In the genomic region with DNA sequence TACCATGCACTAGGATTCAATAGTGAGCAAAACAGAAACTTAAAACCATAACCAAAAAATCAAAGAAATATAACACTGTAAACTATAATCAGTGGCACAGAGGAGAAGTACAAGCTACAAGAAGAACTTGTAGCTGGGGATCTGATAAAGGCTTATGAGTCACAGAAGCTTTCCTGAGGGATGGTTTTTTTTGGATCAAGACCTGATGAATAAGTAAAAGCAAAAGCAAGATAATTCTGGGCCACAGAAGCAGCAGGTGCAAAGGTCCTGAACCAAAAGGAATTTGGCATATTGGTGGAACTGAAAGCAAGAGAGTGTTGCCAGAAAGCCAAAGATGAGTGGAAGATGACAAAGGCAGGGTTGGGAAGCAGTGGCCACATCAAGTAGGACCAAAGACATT, we compare ENCODE assay signal across 24 cellular contexts. TPM values are rescaled to one million over a fixed set of nuclear protein-coding genes. Genes with fewer than 3 reads are reported as not detected.
DNase-seq lines count a peak whose midpoint lies in the region; ATAC-seq, FAIRE-seq and TF ChIP-seq lines count a peak whose summit lies in the region.
"Had no signal": no experiment of that assay in that cellular context is flagged by ENCODE, and none has a peak within 500 bp of the region (broad histone marks: within the 10 kb centered on the region; RNA-seq: fewer than 3 reads in every experiment).

No MANE protein-coding gene starts in this region.

- no peaks in the 10 kb centered on the region for H4K20me1 ChIP-seq in endothelial cell of umbilical vein (replicated peaks; ENCODE audit: control insufficient read depth, extremely low read depth, insufficient read depth, low read length)
- no peaks in the 10 kb centered on the region for H4K20me1 ChIP-seq in MM.1S (ENCODE audit: insufficient read depth, low read length)

- no TSS peak for BruUV-seq in endothelial cell of umbilical vein (replicated peaks; lab: Mats Ljungman, UMichigan)

- H3K4me3 ChIP-seq in endothelial cell of umbilical vein (replicated peaks in 1 of 3; ENCODE audit: insufficient read depth in 1 of 3, low read depth in 1 of 3, low read length in 3 of 3) (peak overlapping the region in 1 of 3 experiments; percentile 26), mucosa of descending colon (no peak overlapping the region), MM.1S (ENCODE audit: low read length) (no peak overlapping the region)
- H3K4me3 ChIP-seq: cardiac muscle cell, dorsolateral prefrontal cortex, heart left ventricle, lower lobe of right lung, skin epidermis had no signal

- H3K9me3 ChIP-seq in endothelial cell of umbilical vein (replicated peaks; ENCODE audit: control insufficient read depth, insufficient read depth, low read length) (no peaks in the 10 kb centered on the region), mucosa of descending colon (no peaks in the 10 kb centered on the region), MM.1S (replicated peaks; ENCODE audit: insufficient read depth, low read length) (no peaks in the 10 kb centered on the region)
- H3K9me3 ChIP-seq: lower lobe of right lung had no signal

- peak; percentile 66 for FAIRE-seq in H54 (lab: Jason Lieb, UNC)
- FAIRE-seq in endothelial cell of umbilical vein (lab: Jason Lieb, UNC) = peak; percentile 96

- TF ChIP-seq POLR2A in H54 (IDR thresholded peaks at IDR 0.05; ENCODE audit: low read depth, low read length) = no peak
- TF ChIP-seq POLR2A in endothelial cell of umbilical vein (IDR thresholded peaks at IDR 0.05; ENCODE audit: low read depth, low read length) = no peak

- POLR2A ChIA-PET in endothelial cell of umbilical vein (lab: Charles Lee) = no interaction called here

- no peak for TF ChIP-seq CTCF in endothelial cell of umbilical vein (IDR thresholded peaks at IDR 0.05; ENCODE audit: extremely low read depth in 1 of 2, insufficient read depth in 1 of 2, low read depth in 1 of 2, low read length in 2 of 2)
- no peak for TF ChIP-seq CTCF in mucosa of descending colon (IDR thresholded peaks at IDR 0.05)
- no peak for TF ChIP-seq CTCF in MM.1S (IDR thresholded peaks at IDR 0.05; ENCODE audit: low read length)

- no peak for ATAC-seq in mucosa of descending colon
- ATAC-seq: activated CD8-positive, alpha-beta T cell treated with anti-CD3 and anti-CD28 coated beads, Interleukin-2, amount 10 ng/mL, durations not matched to agents 7 days and 5 days; activated T-cell treated with anti-CD3 and anti-CD28 coated beads, Interleukin-2, amount 50 U/mL, for 4 hours; heart left ventricle; lower lobe of right lung; naive thymus-derived CD4-positive, alpha-beta T cell; T-helper 17 cell had no signal

- H3K27me3 ChIP-seq in endothelial cell of umbilical vein (ENCODE audit: control insufficient read depth in 2 of 2, insufficient read depth in 2 of 2, low read length in 2 of 2) (peaks cover 23 to 41% of the 10 kb centered on the region in 2 experiments), MM.1S (replicated peaks; ENCODE audit: insufficient read depth, low read length) (no peaks in the 10 kb centered on the region)
- H3K27me3 ChIP-seq: cardiac muscle cell had no signal

- intact Hi-C loops in endothelial cell of umbilical vein (cut with micrococcal nuclease) (no loop called here), mucosa of descending colon (cut with DNase I, micrococcal nuclease) (no loop called here)

- no peaks in the 10 kb centered on the region for H3F3A ChIP-seq in MM.1S (ENCODE audit: insufficient read depth, low read length)

- no peak overlapping the region for H3K9ac ChIP-seq in endothelial cell of umbilical vein (replicated peaks; ENCODE audit: extremely low read depth, insufficient read depth, low read length)
- H3K9ac ChIP-seq in MM.1S (ENCODE audit: low read length) = no peak overlapping the region

- no peaks in the 10 kb centered on the region for H3K9me2 ChIP-seq in MM.1S (replicated peaks; ENCODE audit: insufficient read depth, low read length)

- DNase-seq in H54 (ENCODE audit: insufficient read length, low spot score) (peak; percentile 6), RKO (ENCODE audit: low spot score) (peak; percentile 19), endothelial cell of umbilical vein (ENCODE audit: low read depth, low spot score) (peak; percentile 83), pulmonary artery endothelial cell (ENCODE audit: low read depth, low spot score) (peak; percentile 57), mucosa of descending colon (no peak), MM.1S (no peak), mucosa of gallbladder (ENCODE audit: low spot score) (no peak)
- DNase-seq: activated CD8-positive, alpha-beta T cell treated with anti-CD3 and anti-CD28 coated beads, Interleukin-2, amount 10 ng/mL, durations not matched to agents 7 days and 5 days; activated naive CD4-positive, alpha-beta T cell treated with anti-CD3 and anti-CD28 coated beads, Interleukin-2, amount 50 U/mL, for 16 hours; activated T-cell treated with anti-CD3 and anti-CD28 coated beads, Interleukin-2, amount 50 U/mL, for 4 hours; C1 segment of cervical spinal cord; dorsolateral prefrontal cortex; erythroblast; heart left ventricle; immature natural killer cell; lower lobe of right lung; naive thymus-derived CD4-positive, alpha-beta T cell; NCI-H1930; NCI-H446; SHP77 treated with DMSO at 0.1 percent for 48 hours; stimulated activated CD4-positive, alpha-beta T cell treated with anti-CD3 and anti-CD28 coated beads, Interleukin-2, amount 100 ng/mL, for 48 hours; T-helper 17 cell had no signal

- dilution Hi-C loops in endothelial cell of umbilical vein (cut with MboI; ENCODE audit: extremely low pct_ligation_motif_present, low sequenced_read_pairs) = no loop called here

- H3K36me3 ChIP-seq in endothelial cell of umbilical vein (ENCODE audit: control insufficient read depth in 2 of 2, extremely low read depth in 1 of 2, insufficient read depth in 2 of 2, low read length in 2 of 2) = no peaks in the 10 kb centered on the region
- H3K36me3 ChIP-seq in mucosa of descending colon (ENCODE audit: low read depth) = no peaks in the 10 kb centered on the region
- no peaks in the 10 kb centered on the region for H3K36me3 ChIP-seq in MM.1S (replicated peaks; ENCODE audit: insufficient read depth, low read length)
- H3K36me3 ChIP-seq: cardiac muscle cell, heart left ventricle, lower lobe of right lung had no signal

- H3K79me2 ChIP-seq in endothelial cell of umbilical vein (ENCODE audit: control insufficient read depth, insufficient read depth, low read length) = no peaks in the 10 kb centered on the region
- no peaks in the 10 kb centered on the region for H3K79me2 ChIP-seq in MM.1S (ENCODE audit: low read length)

- H3K4me1 ChIP-seq in endothelial cell of umbilical vein (ENCODE audit: control insufficient read depth, extremely low read depth, insufficient read depth, low read length) (peaks cover 22% of the 10 kb centered on the region), mucosa of descending colon (ENCODE audit: low read depth) (no peaks in the 10 kb centered on the region), MM.1S (ENCODE audit: low read length) (no peaks in the 10 kb centered on the region)
- H3K4me1 ChIP-seq: lower lobe of right lung had no signal

- H2AFZ ChIP-seq in endothelial cell of umbilical vein (ENCODE audit: low read depth, low read length) (no peak overlapping the region), MM.1S (ENCODE audit: low read length) (no peak overlapping the region)

- no peaks in the 10 kb centered on the region for H3K9me1 ChIP-seq in endothelial cell of umbilical vein (replicated peaks; ENCODE audit: control insufficient read depth, extremely low read depth, insufficient read depth, low read length)

- H3K27ac ChIP-seq in endothelial cell of umbilical vein (ENCODE audit: insufficient read depth, low read depth, low read length) (no peak overlapping the region), MM.1S (ENCODE audit: low read length) (no peak overlapping the region)
- H3K27ac ChIP-seq: cardiac muscle cell, dorsolateral prefrontal cortex, heart left ventricle, lower lobe of right lung, skin epidermis had no signal

- CTCF ChIA-PET in endothelial cell of umbilical vein (lab: Charles Lee) = interaction anchor here (0.6 to 2.8 kb wide), 11 partner anchors 11 to 140 kb away, joined by 3 to 15 read pairs (median 4); a partner anchor contains a TSS

- H3K4me2 ChIP-seq in endothelial cell of umbilical vein (ENCODE audit: insufficient read depth, low read length) (peak overlapping the region; percentile 92), MM.1S (ENCODE audit: low read depth, low read length) (no peak overlapping the region)

TF ChIP-seq in endothelial cell of umbilical vein, 7 proteins besides CTCF, POLR2A, EP300 and RAD21:
- TF ChIP-seq FOS (IDR thresholded peaks at IDR 0.05; ENCODE audit: borderline replicate concordance, insufficient read depth, low read length) (peak; percentile 93), POLR2AphosphoS5 (IDR thresholded peaks at IDR 0.05; ENCODE audit: insufficient read depth, low read depth, low read length) (peak; percentile 67), MYC (IDR thresholded peaks at IDR 0.05; ENCODE audit: low read depth, low read length) (no peak), JUN (IDR thresholded peaks at IDR 0.05; ENCODE audit: borderline replicate concordance, insufficient read depth, insufficient read length, low read depth) (peak; percentile 65), EZH2 (IDR thresholded peaks at IDR 0.05; ENCODE audit: borderline replicate concordance, low read depth, low read length, severe bottlenecking) (no peak), GATA2 (IDR thresholded peaks at IDR 0.05; ENCODE audit: insufficient read depth, insufficient read length, low read depth, low read length) (peak; percentile 99)
- TF ChIP-seq, protein P1, sequence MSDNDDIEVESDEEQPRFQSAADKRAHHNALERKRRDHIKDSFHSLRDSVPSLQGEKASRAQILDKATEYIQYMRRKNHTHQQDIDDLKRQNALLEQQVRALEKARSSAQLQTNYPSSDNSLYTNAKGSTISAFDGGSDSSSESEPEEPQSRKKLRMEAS (IDR thresholded peaks at IDR 0.05; ENCODE audit: insufficient read depth, insufficient read length) = no peak

RNA-seq across cellular contexts. Expression of a gene that starts 37.4 kb away (rescaled TPM):
- total RNA-seq in endothelial cell of umbilical vein (23.9 and 28.4 TPM in 2 replicates), pulmonary artery endothelial cell (19.3 and 27.6 TPM in 2 replicates), mucosa of descending colon (10 to 100 TPM; 16.4 to 21.4 (median 18.9) TPM), mucosa of gallbladder (24.7 TPM)
- 14.8 and 21.9 TPM in 2 replicates for polyA plus RNA-seq in endothelial cell of umbilical vein
- 22.8 and 23.2 TPM in 2 replicates for polyA plus RNA-seq in endothelial cell of umbilical vein (2011; cell fraction: cytosol; rRNA removed)
- polyA plus RNA-seq in endothelial cell of umbilical vein (2011; cell fraction: nucleus; rRNA removed) = 18.6 and 18.9 TPM in 2 replicates
- polyA plus RNA-seq in endothelial cell of umbilical vein (2012) = 22.0 and 25.9 TPM in 2 replicates
- 12.4 and 13.1 TPM in 2 replicates for polyA minus RNA-seq in endothelial cell of umbilical vein
- polyA minus RNA-seq in endothelial cell of umbilical vein (2011; cell fraction: cytosol; rRNA and poly(A)+ RNA removed) = 9.6 TPM
- 15.3 and 21.1 TPM in 2 replicates for polyA minus RNA-seq in endothelial cell of umbilical vein (2011; cell fraction: nucleus; rRNA and poly(A)+ RNA removed)

Comparison
In these comparisons a context has a peak if more than half of its experiments do, and no peak if none do; other contexts are left out.
1. DNase-seq: peak in H54 (single experiment), RKO (single experiment), endothelial cell of umbilical vein (single experiment) and pulmonary artery endothelial cell (single experiment); none in mucosa of descending colon (0 of 3), MM.1S (single experiment) and mucosa of gallbladder (single experiment).